In genomic region chr7:139797607-139798006, GRCh38 we compare ENCODE assay signal across 18 cellular contexts. TPM values are rescaled to one million over a fixed set of nuclear protein-coding genes. Genes with fewer than 3 reads are reported as not detected.
DNase-seq lines count a peak whose midpoint lies in the region; ATAC-seq and TF ChIP-seq lines count a peak whose summit lies in the region.
"Had no signal": no experiment of that assay in that cellular context is flagged by ENCODE, and none has a peak within 500 bp of the region (broad histone marks: within the 10 kb centered on the region; RNA-seq: fewer than 3 reads in every experiment).

No MANE protein-coding gene starts in this region.

- no peaks in the 10 kb centered on the region for H4K20me1 ChIP-seq in mammary epithelial cell (ENCODE audit: insufficient read depth, low read length)

- H3K4me1 ChIP-seq in mammary epithelial cell (ENCODE audit: insufficient read depth, low read length), result peaks cover 5% of the 10 kb centered on the region
- H3K4me1 ChIP-seq: BE2C had no signal

- no peak overlapping the region for H3K4me2 ChIP-seq in mammary epithelial cell (ENCODE audit: insufficient read depth, low read depth, low read length)
- H3K4me2 ChIP-seq: GM23338 had no signal

- in situ Hi-C loops in mammary epithelial cell (cut with MboI; ENCODE audit: low sequenced_read_pairs in 2 of 2), result loop anchor here in 1 of 2 donors (25.0 kb wide), 1 partner anchor 190 kb away; no protein-coding TSS in a partner anchor
- in situ Hi-C loops in astrocyte of the spinal cord (cut with HindIII; ENCODE audit: low sequenced_read_pairs), result no loop called here

- no peaks in the 10 kb centered on the region for H3K27me3 Mint-ChIP-seq in MCF 10A (ENCODE audit: insufficient read depth, unreplicated experiment)
- no peaks in the 10 kb centered on the region for H3K27me3 Mint-ChIP-seq in stimulated activated memory B cell treated with anti-CD40 and anti-IgM and Interleukin-4, amounts not matched to agents 10 μg/mL and 1 μg/mL and 100 μg/mL, for 72 hours
- peaks cover 3% of the 10 kb centered on the region for H3K27me3 Mint-ChIP-seq in activated CD4-positive, alpha-beta memory T cell treated with anti-CD3 and anti-CD28 coated beads, Interleukin-2, amount 10 ng/mL, durations not matched to agents 7 days and 5 days

- no peak for ATAC-seq in stimulated activated memory B cell treated with anti-CD40 and anti-IgM and Interleukin-4, amounts not matched to agents 10 μg/mL and 1 μg/mL and 100 μg/mL, for 72 hours

- no peaks in the 10 kb centered on the region for H3K27me3 ChIP-seq in mammary epithelial cell (ENCODE audit: insufficient read depth, low read length)
- H3K27me3 ChIP-seq: BE2C had no signal

- dilution Hi-C loops in mammary epithelial cell (cut with HindIII; ENCODE audit: low sequenced_read_pairs), result no loop called here

- H2AFZ ChIP-seq in mammary epithelial cell (ENCODE audit: low read depth, low read length), result no peak overlapping the region

- no peak overlapping the region for H3K27ac ChIP-seq in mammary epithelial cell (ENCODE audit: insufficient read depth, low read depth, low read length)

- no peaks in the 10 kb centered on the region for H3K9me3 ChIP-seq in mammary epithelial cell (replicated peaks; ENCODE audit: insufficient read depth, low read length)
- H3K9me3 ChIP-seq: BE2C had no signal

- no peaks in the 10 kb centered on the region for H3K79me2 ChIP-seq in mammary epithelial cell (ENCODE audit: insufficient read depth, low read length)

- BruUV-seq in MCF 10A (replicated peaks; lab: Mats Ljungman, UMichigan) (no TSS peak), mammary epithelial cell (replicated peaks; lab: Mats Ljungman, UMichigan) (no TSS peak)

- peak overlapping the region; percentile 21 for H3K27ac Mint-ChIP-seq in MCF 10A (ENCODE audit: low read depth, unreplicated experiment)
- peak overlapping the region; percentile 50 for H3K27ac Mint-ChIP-seq in stimulated activated memory B cell treated with anti-CD40 and anti-IgM and Interleukin-4, amounts not matched to agents 10 μg/mL and 1 μg/mL and 100 μg/mL, for 72 hours
- H3K27ac Mint-ChIP-seq in activated CD4-positive, alpha-beta memory T cell treated with anti-CD3 and anti-CD28 coated beads, Interleukin-2, amount 10 ng/mL, durations not matched to agents 7 days and 5 days, result no peak overlapping the region
- H3K27ac Mint-ChIP-seq: GM23338 had no signal

- H3K36me3 ChIP-seq in mammary epithelial cell (ENCODE audit: insufficient read depth, low read length), result no peaks in the 10 kb centered on the region
- H3K36me3 ChIP-seq: BE2C had no signal

- DNase-seq in MCF 10A (ENCODE audit: unreplicated experiment) (no peak), mammary epithelial cell (no peak), astrocyte of the spinal cord (ENCODE audit: low read depth, low spot score) (peak; percentile 11), kidney glomerular epithelial cell (lab: John Stamatoyannopoulos, UW) (peak; percentile 10), DMS 273 (lab: John Stamatoyannopoulos, UW; ENCODE audit: unreplicated experiment) (no peak), GF-D8 (lab: John Stamatoyannopoulos, UW) (no peak)
- no peak for DNase-seq in activated CD4-positive, alpha-beta memory T cell treated with anti-CD3 and anti-CD28 coated beads, Interleukin-2, amount 10 ng/mL, durations not matched to agents 7 days and 5 days
- DNase-seq: 8988T, BE2C, COR-L47, HCEC 1CT, NCI-H1105 treated with DMSO at 0.1 percent for 48 hours, NCI-H1694 treated with DMSO at 0.1 percent for 48 hours, SHP77 treated with DMSO at 0.1 percent for 48 hours had no signal

- H3K4me1 Mint-ChIP-seq in MCF 10A (ENCODE audit: insufficient read depth, unreplicated experiment), result peaks cover 12% of the 10 kb centered on the region
- peaks cover 26% of the 10 kb centered on the region for H3K4me1 Mint-ChIP-seq in stimulated activated memory B cell treated with anti-CD40 and anti-IgM and Interleukin-4, amounts not matched to agents 10 μg/mL and 1 μg/mL and 100 μg/mL, for 72 hours
- peaks cover 20% of the 10 kb centered on the region for H3K4me1 Mint-ChIP-seq in activated CD4-positive, alpha-beta memory T cell treated with anti-CD3 and anti-CD28 coated beads, Interleukin-2, amount 10 ng/mL, durations not matched to agents 7 days and 5 days

- no peak overlapping the region for H3K9ac ChIP-seq in mammary epithelial cell (ENCODE audit: insufficient read depth, low read length)

- POLR2A ChIA-PET in MCF 10A (lab: Yijun Ruan, JAX), result no interaction called here
- POLR2A ChIA-PET in activated CD4-positive, alpha-beta memory T cell treated with anti-CD3 and anti-CD28 coated beads, Interleukin-2, amount 10 ng/mL, durations not matched to agents 7 days and 5 days (lab: Charles Lee), result no interaction called here

- intact Hi-C loops in MCF 10A (cut with micrococcal nuclease), result no loop called here
- intact Hi-C loops in mammary epithelial cell (cut with micrococcal nuclease), result no loop called here

- no peak overlapping the region for H3K4me3 Mint-ChIP-seq in MCF 10A (ENCODE audit: unreplicated experiment)
- H3K4me3 Mint-ChIP-seq in stimulated activated memory B cell treated with anti-CD40 and anti-IgM and Interleukin-4, amounts not matched to agents 10 μg/mL and 1 μg/mL and 100 μg/mL, for 72 hours, result no peak overlapping the region
- H3K4me3 Mint-ChIP-seq in activated CD4-positive, alpha-beta memory T cell treated with anti-CD3 and anti-CD28 coated beads, Interleukin-2, amount 10 ng/mL, durations not matched to agents 7 days and 5 days, result no peak overlapping the region
- H3K4me3 Mint-ChIP-seq: GM23338 had no signal

- H3K4me3 ChIP-seq in mammary epithelial cell (replicated peaks in 1 of 3; ENCODE audit: insufficient read depth in 1 of 3, low read depth in 2 of 3, low read length in 3 of 3) (no peak overlapping the region), astrocyte of the spinal cord (ENCODE audit: low read depth, low read length) (no peak overlapping the region)
- H3K4me3 ChIP-seq: GM12878, GM23338 had no signal

- WGBS in mammary epithelial cell (ENCODE audit: low coverage, missing lambda C conversion rate), result 100% methylated on average over 2 of the region's 2 CpGs

- TF ChIP-seq CTCF in MCF 10A (IDR thresholded peaks at IDR 0.05; ENCODE audit: unreplicated experiment) (no peak), mammary epithelial cell (conservative IDR thresholded peaks at IDR 0.05 in 1 of 2, IDR thresholded peaks at IDR 0.05 in 1 of 2; ENCODE audit: extremely low read depth in 1 of 2, insufficient read depth in 1 of 2, low read depth in 1 of 2, low read length in 2 of 2) (no peak), astrocyte of the spinal cord (IDR thresholded peaks at IDR 0.05; ENCODE audit: low read depth, low read length) (no peak)

- no peaks in the 10 kb centered on the region for H3K36me3 Mint-ChIP-seq in MCF 10A (ENCODE audit: insufficient read depth, unreplicated experiment)
- H3K36me3 Mint-ChIP-seq in stimulated activated memory B cell treated with anti-CD40 and anti-IgM and Interleukin-4, amounts not matched to agents 10 μg/mL and 1 μg/mL and 100 μg/mL, for 72 hours, result peaks cover 9% of the 10 kb centered on the region
- peaks cover 5% of the 10 kb centered on the region for H3K36me3 Mint-ChIP-seq in activated CD4-positive, alpha-beta memory T cell treated with anti-CD3 and anti-CD28 coated beads, Interleukin-2, amount 10 ng/mL, durations not matched to agents 7 days and 5 days (ENCODE audit: low read depth)
- H3K36me3 Mint-ChIP-seq: CD4-positive, CD25-positive, alpha-beta regulatory T cell had no signal

- H3K9me3 Mint-ChIP-seq in MCF 10A (ENCODE audit: unreplicated experiment), result peaks cover 11% of the 10 kb centered on the region
- H3K9me3 Mint-ChIP-seq in stimulated activated memory B cell treated with anti-CD40 and anti-IgM and Interleukin-4, amounts not matched to agents 10 μg/mL and 1 μg/mL and 100 μg/mL, for 72 hours, result peaks cover 6% of the 10 kb centered on the region
- H3K9me3 Mint-ChIP-seq in activated CD4-positive, alpha-beta memory T cell treated with anti-CD3 and anti-CD28 coated beads, Interleukin-2, amount 10 ng/mL, durations not matched to agents 7 days and 5 days, result peaks cover 5% of the 10 kb centered on the region

- CTCF ChIA-PET in MCF 10A (lab: Yijun Ruan, JAX), result interaction anchor here (0.6 to 1.4 kb wide), 3 partner anchors 45 to 216 kb away, joined by 3 to 4 read pairs (median 4); no protein-coding TSS in a partner anchor
- CTCF ChIA-PET in mammary epithelial cell (lab: Charles Lee; ENCODE audit: low non-redundant PET), result no interaction called here
- CTCF ChIA-PET in activated CD4-positive, alpha-beta memory T cell treated with anti-CD3 and anti-CD28 coated beads, Interleukin-2, amount 10 ng/mL, durations not matched to agents 7 days and 5 days (lab: Charles Lee), result no interaction called here

RNA-seq across cellular contexts. Expression of gene HIPK2, which starts 19.8 kb away (rescaled TPM):
- total RNA-seq in MCF 10A (2022) (64.3 and 93.9 TPM in 2 replicates), mammary epithelial cell (10 to 100 TPM; 31.0 to 58.3 TPM)
- polyA plus RNA-seq in mammary epithelial cell, result 26.4 TPM
- polyA minus RNA-seq in mammary epithelial cell, result 68.5 TPM
- total RNA-seq in activated CD4-positive, alpha-beta memory T cell treated with anti-CD3 and anti-CD28 coated beads, Interleukin-2, amount 10 ng/mL, durations not matched to agents 7 days and 5 days, result 10 to 100 TPM; 24.0 to 25.2 TPM

RNA-seq across cellular contexts. Expression of gene TBXAS1, which starts 31.5 kb away (rescaled TPM):
- 1.5 and 4.4 TPM in 2 replicates for total RNA-seq in MCF 10A (2022)
- total RNA-seq in mammary epithelial cell, result 1 to 10 TPM in 1 of 2 donors, not detected in 1; 5.2 TPM
- polyA plus RNA-seq in mammary epithelial cell, result 3.1 TPM
- polyA minus RNA-seq in mammary epithelial cell, result 13.3 TPM
- total RNA-seq in activated CD4-positive, alpha-beta memory T cell treated with anti-CD3 and anti-CD28 coated beads, Interleukin-2, amount 10 ng/mL, durations not matched to agents 7 days and 5 days, result 10 to 100 TPM; 27.4 to 28.7 TPM
- total RNA-seq: GM23338 had no signal

Comparison
In these comparisons a context has a peak if more than half of its experiments do, and no peak if none do; other contexts are left out.
1. DNase-seq: peak in astrocyte of the spinal cord (single experiment) and kidney glomerular epithelial cell (single experiment); none in MCF 10A (single experiment), mammary epithelial cell (single experiment), DMS 273 (single experiment), activated CD4-positive, alpha-beta memory T cell treated with anti-CD3 and anti-CD28 coated beads, Interleukin-2, amount 10 ng/mL, durations not matched to agents 7 days and 5 days (single experiment) and GF-D8 (single experiment).